In genomic region chr4:54525602-54526001, GRCh38 we compare ENCODE assay signal across 18 cellular contexts.
DNase-seq lines count a peak whose midpoint lies in the region; ATAC-seq and TF ChIP-seq lines count a peak whose summit lies in the region.
"Had no signal": no experiment of that assay in that cellular context is flagged by ENCODE, and none has a peak within 500 bp of the region (broad histone marks: within the 10 kb centered on the region; RNA-seq: fewer than 3 reads in every experiment).

No MANE protein-coding gene starts in this region.

- H3K27ac ChIP-seq in adrenal gland = no peak overlapping the region
- H3K27ac ChIP-seq: esophagus squamous epithelium, psoas muscle, uterus, VCaP had no signal

- ATAC-seq in GM18520 (IDR thresholded peaks at IDR 0.05; ENCODE audit: unreplicated experiment) (no peak), HG02884 (IDR thresholded peaks at IDR 0.05; ENCODE audit: unreplicated experiment) (no peak)
- ATAC-seq: activated CD8-positive, alpha-beta memory T cell treated with anti-CD3 and anti-CD28 coated beads, Interleukin-2, amount 10 ng/mL, durations not matched to agents 7 days and 5 days; psoas muscle had no signal

- H3K9me3 ChIP-seq in adrenal gland (replicated peaks in 1 of 3) = no peaks in the 10 kb centered on the region
- H3K9me3 ChIP-seq: esophagus squamous epithelium, psoas muscle, uterus had no signal

- TF ChIP-seq CTCF in adrenal gland (IDR thresholded peaks at IDR 0.05) (no peak), foreskin fibroblast (IDR thresholded peaks at IDR 0.05; ENCODE audit: low read depth, low read length) (no peak), GM20000 (IDR thresholded peaks at IDR 0.05; ENCODE audit: extremely low read depth, missing control alignments) (no peak)

- H3K36me3 ChIP-seq in adrenal gland (replicated peaks in 1 of 2) = no peaks in the 10 kb centered on the region
- H3K36me3 ChIP-seq: esophagus squamous epithelium, uterus had no signal

- no peak overlapping the region for H3K4me3 ChIP-seq in adrenal gland
- no peak overlapping the region for H3K4me3 ChIP-seq in foreskin fibroblast (ENCODE audit: low read depth in 1 of 2, low read length in 2 of 2)
- H3K4me3 ChIP-seq: esophagus squamous epithelium, psoas muscle, uterus had no signal

- H3K27me3 ChIP-seq in adrenal gland = no peaks in the 10 kb centered on the region
- H3K27me3 ChIP-seq: esophagus squamous epithelium, uterus had no signal

- intact Hi-C loops in adrenal gland (cut with DNase I) = no loop called here

- no peak for TF ChIP-seq POLR2A in adrenal gland (IDR thresholded peaks at IDR 0.05)

- no peaks in the 10 kb centered on the region for H3K4me1 ChIP-seq in adrenal gland (replicated peaks in 1 of 2)
- H3K4me1 ChIP-seq: esophagus squamous epithelium, psoas muscle, uterus had no signal

- 44 to 64% (median 49%) methylated on average over 3 of the region's 3 CpGs for WGBS in adrenal gland, 4 donors

- DNase-seq in AG08395 (ENCODE audit: low spot score) = peak; percentile 91
- peak; percentile 99 for DNase-seq in HS-27A (ENCODE audit: low read depth)
- DNase-seq in adrenal gland = peak in 4 of 7 donors; percentile 28 to 64 (median 44)
- peak; percentile 79 to 92 for DNase-seq in foreskin fibroblast
- DNase-seq in effector CD4-positive, alpha-beta T cell = no peak
- DNase-seq in GM20000 (ENCODE audit: low spot score) = no peak
- DNase-seq: activated CD8-positive, alpha-beta memory T cell treated with anti-CD3 and anti-CD28 coated beads, Interleukin-2, amount 10 ng/mL, durations not matched to agents 7 days and 5 days; activated naive CD4-positive, alpha-beta T cell treated with anti-CD3 and anti-CD28 coated beads, Interleukin-2, amount 10 ng/mL, durations not matched to agents 7 days and 5 days; AML-193; DND-41; esophagus squamous epithelium; H7; psoas muscle; SHP77; uterus had no signal

Comparison
In these comparisons a context has a peak if more than half of its experiments do, and no peak if none do; other contexts are left out.
1. DNase-seq: peak in AG08395 (single experiment), HS-27A (single experiment), adrenal gland (4 of 7) and foreskin fibroblast (2 of 2); none in effector CD4-positive, alpha-beta T cell (single experiment) and GM20000 (single experiment).